In the genomic region with DNA sequence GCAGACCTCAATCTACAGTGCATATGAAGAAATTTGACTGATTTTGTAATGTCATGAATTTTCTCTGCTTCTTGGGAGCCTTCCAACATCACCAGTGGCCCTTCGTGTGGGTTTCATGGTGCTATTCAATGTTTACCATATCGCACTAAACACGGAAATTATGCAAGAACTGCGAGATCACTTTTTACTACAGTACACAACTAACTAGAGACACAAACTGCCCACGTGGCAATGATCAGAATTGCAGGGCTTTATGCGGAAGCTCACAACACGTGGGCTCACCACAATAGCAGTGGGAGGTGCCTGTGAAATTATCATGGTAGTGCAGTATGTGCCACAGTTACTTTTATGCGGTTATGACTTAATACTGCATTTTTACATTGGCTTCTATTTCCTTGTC, we compare ENCODE assay signal across 14 cellular contexts.
DNase-seq lines count a peak whose midpoint lies in the region; ATAC-seq and TF ChIP-seq lines count a peak whose summit lies in the region.
"Had no signal": no experiment of that assay in that cellular context is flagged by ENCODE, and none has a peak within 500 bp of the region (broad histone marks: within the 10 kb centered on the region; RNA-seq: fewer than 3 reads in every experiment).

No MANE protein-coding gene starts in this region.

- no peaks in the 10 kb centered on the region for H3K36me3 Mint-ChIP-seq in T-helper 17 cell (ENCODE audit: low read depth)

- H3K27me3 Mint-ChIP-seq in T-helper 17 cell = no peaks in the 10 kb centered on the region

- H3K9me3 ChIP-seq in T-helper 17 cell (ENCODE audit: control insufficient read depth, low read length, poor library complexity, severe bottlenecking) = no peaks in the 10 kb centered on the region
- H3K9me3 ChIP-seq: adrenal gland, thyroid gland had no signal

- DNase-seq in activated CD4-positive, CD25-positive, alpha-beta regulatory T cell treated with anti-CD3 and anti-CD28 coated beads, Interleukin-2, amount 50 U/mL, for 16 hours (ENCODE audit: low read depth, low spot score) = peak; percentile 7
- DNase-seq in activated CD4-positive, CD25-positive, alpha-beta regulatory T cell treated with anti-CD3 and anti-CD28 coated beads, Interleukin-2, amount 50 U/mL, for 72 hours = no peak
- DNase-seq in T-helper 17 cell (peak in 1 of 3 donors; percentile 5), choroid plexus epithelial cell (ENCODE audit: low read depth) (peak; percentile 83), NCI-H2171 (lab: John Stamatoyannopoulos, UW) (no peak), NCI-H1694 treated with DMSO at 0.1 percent for 48 hours (lab: John Stamatoyannopoulos, UW) (no peak)
- peak; percentile 51 for DNase-seq in stimulated activated CD8-positive, alpha-beta memory T cell treated with anti-CD3 and anti-CD28 coated beads, Interleukin-4, amount 100 ng/mL, for 24 hours (ENCODE audit: low read depth)
- DNase-seq in activated naive CD4-positive, alpha-beta T cell (lab: John Stamatoyannopoulos, UW) = no peak
- DNase-seq: adrenal gland, NCI-H1417, retina, SHP77 treated with DMSO at 0.1 percent for 48 hours had no signal

- peak; percentile 27 for TF ChIP-seq CTCF in choroid plexus epithelial cell (conservative IDR thresholded peaks at IDR 0.05; ENCODE audit: low read depth, low read length)

- ATAC-seq in T-helper 17 cell = peak; percentile 95
- ATAC-seq: A549 had no signal

- H3K4me3 ChIP-seq in choroid plexus epithelial cell (ENCODE audit: low read depth, low read length) = no peak overlapping the region
- H3K4me3 ChIP-seq: A549, adrenal gland, thyroid gland had no signal

- H3K4me3 Mint-ChIP-seq in T-helper 17 cell = no peak overlapping the region

- H3K4me1 Mint-ChIP-seq in T-helper 17 cell = peaks cover 6% of the 10 kb centered on the region

- H3K27ac Mint-ChIP-seq in T-helper 17 cell = no peak overlapping the region

Comparison
In these comparisons a context has a peak if more than half of its experiments do, and no peak if none do; other contexts are left out.
1. DNase-seq: peak in activated CD4-positive, CD25-positive, alpha-beta regulatory T cell treated with anti-CD3 and anti-CD28 coated beads, Interleukin-2, amount 50 U/mL, for 16 hours (single experiment), choroid plexus epithelial cell (single experiment) and stimulated activated CD8-positive, alpha-beta memory T cell treated with anti-CD3 and anti-CD28 coated beads, Interleukin-4, amount 100 ng/mL, for 24 hours (single experiment); none in activated CD4-positive, CD25-positive, alpha-beta regulatory T cell treated with anti-CD3 and anti-CD28 coated beads, Interleukin-2, amount 50 U/mL, for 72 hours (single experiment), NCI-H2171 (single experiment), NCI-H1694 treated with DMSO at 0.1 percent for 48 hours (single experiment) and activated naive CD4-positive, alpha-beta T cell (0 of 4).